Comparison of ENCODE assay signal across 1 cellular context in genomic region chrX:13489451-13489850, GRCh38.
TF ChIP-seq lines count a peak whose summit lies in the region.

No MANE protein-coding gene starts in this region.

TF ChIP-seq in K562, 482 proteins besides CTCF, POLR2A, EP300 and RAD21 (continued from another document):
- TF ChIP-seq PKNOX1 (IDR thresholded peaks at IDR 0.05) (no peak), ARID3A (IDR thresholded peaks at IDR 0.05; ENCODE audit: borderline replicate concordance, low read depth, low read length) (no peak), HMBOX1 (IDR thresholded peaks at IDR 0.05) (0 out of 2 replicates have a peak, but pooled peaks have one; percentile 21), RHOXF2B (CRISPR knock-in tag; conservative IDR thresholded peaks at IDR 0.05) (no peak), ZBTB33 (CRISPR knock-in tag; IDR thresholded peaks at IDR 0.05) (no peak), SMARCB1 (IDR thresholded peaks at IDR 0.05; ENCODE audit: insufficient read length, low read depth) (no peak), JUND (IDR thresholded peaks at IDR 0.05; ENCODE audit: borderline replicate concordance, low read depth, low read length) (peak; percentile 48; the same call in 1 of the 2 replicates), JUND (tag; IDR thresholded peaks at IDR 0.05; ENCODE audit: borderline replicate concordance, low read depth, low read length) (no peak), SMARCA4 (IDR thresholded peaks at IDR 0.05) (0 out of 2 replicates have a peak, but pooled peaks have one; percentile 21), FOXM1 (IDR thresholded peaks at IDR 0.05; ENCODE audit: low read depth) (no peak), FOXM1 (CRISPR knock-in tag; IDR thresholded peaks at IDR 0.05; ENCODE audit: low read depth) (no peak), CGGBP1 (CRISPR knock-in tag; IDR thresholded peaks at IDR 0.05) (no peak)
